Comparison of ENCODE assay signal across 8 cellular contexts in genomic region chr11:47981667-47982404, GRCh38. TPM values are rescaled to one million over a fixed set of nuclear protein-coding genes. Genes with fewer than 3 reads are reported as not detected.
DNase-seq lines count a peak whose midpoint lies in the region; ATAC-seq and TF ChIP-seq lines count a peak whose summit lies in the region.

No MANE protein-coding gene starts in this region.

- H3K27ac ChIP-seq in substantia nigra (ENCODE audit: low read depth, low read length, poor library complexity, severe bottlenecking), result peak overlapping the region; percentile 79

- no peak for TF ChIP-seq CTCF in kidney epithelial cell (IDR thresholded peaks at IDR 0.05; ENCODE audit: insufficient read depth, low read length, poor library complexity, severe bottlenecking)

- H3K36me3 ChIP-seq in kidney epithelial cell (ENCODE audit: control insufficient read depth, insufficient read depth, low read length), result peaks cover 4% of the 10 kb centered on the region

- DNase-seq in stimulated activated CD4-positive, alpha-beta T cell treated with anti-CD3 and anti-CD28 coated beads, Interleukin-15, amount 100 ng/mL, for 24 hours, result peak; percentile 51
- no peak for DNase-seq in stimulated activated CD4-positive, alpha-beta T cell treated with anti-CD3 and anti-CD28 coated beads, Interleukin-2, amount 100 ng/mL, for 48 hours
- no peak for DNase-seq in activated naive CD8-positive, alpha-beta T cell treated with anti-CD3 and anti-CD28 coated beads for 36 hours
- no peak for DNase-seq in kidney epithelial cell (ENCODE audit: low read depth)
- peak in 5 of 49 donors; percentile 11 to 24 (median 18) for DNase-seq in substantia nigra (lab: John Stamatoyannopoulos, UW)
- no peak for DNase-seq in OCI-M2 (lab: John Stamatoyannopoulos, UW; ENCODE audit: unreplicated experiment)
- DNase-seq in NCI-H69 (lab: John Stamatoyannopoulos, UW), result no peak

- peak overlapping the region; percentile 81 for H3K27ac Mint-ChIP-seq in activated naive CD8-positive, alpha-beta T cell treated with anti-CD3 and anti-CD28 coated beads for 36 hours

- no peaks in the 10 kb centered on the region for H3K27me3 Mint-ChIP-seq in activated naive CD8-positive, alpha-beta T cell treated with anti-CD3 and anti-CD28 coated beads for 36 hours

- peaks cover 33% of the 10 kb centered on the region for H3K4me1 Mint-ChIP-seq in activated naive CD8-positive, alpha-beta T cell treated with anti-CD3 and anti-CD28 coated beads for 36 hours

- no peaks in the 10 kb centered on the region for H3K27me3 ChIP-seq in kidney epithelial cell (ENCODE audit: control insufficient read depth, insufficient read depth, low read length)

- H3K36me3 Mint-ChIP-seq in activated naive CD8-positive, alpha-beta T cell treated with anti-CD3 and anti-CD28 coated beads for 36 hours, result peaks cover 7% of the 10 kb centered on the region

- no peaks in the 10 kb centered on the region for H3K9me3 Mint-ChIP-seq in activated naive CD8-positive, alpha-beta T cell treated with anti-CD3 and anti-CD28 coated beads for 36 hours

- ATAC-seq in HG03457 (IDR thresholded peaks at IDR 0.05; ENCODE audit: unreplicated experiment), result no peak

- H3K4me3 Mint-ChIP-seq in activated naive CD8-positive, alpha-beta T cell treated with anti-CD3 and anti-CD28 coated beads for 36 hours, result peak overlapping the region; percentile 91

- peak overlapping the region; percentile 88 for H3K4me3 ChIP-seq in kidney epithelial cell (ENCODE audit: low read depth, low read length)

RNA-seq across cellular contexts. Expression of gene PTPRJ, which starts 1.5 kb away (rescaled TPM):
- total RNA-seq in activated naive CD8-positive, alpha-beta T cell treated with anti-CD3 and anti-CD28 coated beads for 36 hours, result 10 to 100 TPM; 11.8 to 13.1 TPM
- total RNA-seq in kidney epithelial cell, result 42.3 and 49.6 TPM in 2 replicates
